In genomic region chr2:213149332-213149875, GRCh38 we compare ENCODE assay signal across 10 cellular contexts. TPM values are rescaled to one million over a fixed set of nuclear protein-coding genes. Genes with fewer than 3 reads are reported as not detected.
A peak's percentile ranks its signal among the peaks of the same experiment; 100 is the strongest.
DNase-seq lines count a peak whose midpoint lies in the region; ATAC-seq and TF ChIP-seq lines count a peak whose summit lies in the region.
"Had no signal": no experiment of that assay in that cellular context is flagged by ENCODE, and none has a peak within 500 bp of the region (broad histone marks: within the 10 kb centered on the region; RNA-seq: fewer than 3 reads in every experiment).

No MANE protein-coding gene starts in this region.

- peaks cover 5% of the 10 kb centered on the region for H3K4me1 ChIP-seq in iPS-15b (ENCODE audit: control insufficient read depth, insufficient read depth, low read length)

- H3K4me3 Mint-ChIP-seq in HFFc6: peak overlapping the region; percentile 93
- H3K4me3 Mint-ChIP-seq in activated CD4-positive, alpha-beta memory T cell treated with anti-CD3 and anti-CD28 coated beads, Interleukin-2, amount 10 ng/mL, durations not matched to agents 7 days and 5 days: peak overlapping the region; percentile 79
- peak overlapping the region; percentile 94 to 97 for H3K4me3 Mint-ChIP-seq in stimulated activated naive CD8-positive, alpha-beta T cell treated with anti-CD3 and anti-CD28 coated beads, Interleukin-15, amount 100 ng/mL, for 72 hours

- POLR2A ChIA-PET in activated CD4-positive, alpha-beta memory T cell treated with anti-CD3 and anti-CD28 coated beads, Interleukin-2, amount 10 ng/mL, durations not matched to agents 7 days and 5 days (lab: Charles Lee): interaction anchor here (2.6 to 2.9 kb wide), 2 partner anchors 132 to 134 kb away, joined by 6 read pairs; no protein-coding TSS in a partner anchor

- H3K36me3 ChIP-seq in iPS-15b (ENCODE audit: control insufficient read depth, insufficient read depth, low read length): no peaks in the 10 kb centered on the region
- H3K36me3 ChIP-seq: neutrophil had no signal

- H3K4me3 ChIP-seq in iPS-15b (ENCODE audit: low read depth, low read length): peak overlapping the region; percentile 95

- H3K27me3 ChIP-seq in iPS-15b (ENCODE audit: control insufficient read depth, insufficient read depth, low read length): peaks cover 3% of the 10 kb centered on the region

- no peaks in the 10 kb centered on the region for H3K9me3 ChIP-seq in iPS-15b (ENCODE audit: control insufficient read depth, insufficient read depth, low read length)
- H3K9me3 ChIP-seq: neutrophil had no signal

- no peaks in the 10 kb centered on the region for H3K9me3 Mint-ChIP-seq in HFFc6
- H3K9me3 Mint-ChIP-seq in activated CD4-positive, alpha-beta memory T cell treated with anti-CD3 and anti-CD28 coated beads, Interleukin-2, amount 10 ng/mL, durations not matched to agents 7 days and 5 days: no peaks in the 10 kb centered on the region
- no peaks in the 10 kb centered on the region for H3K9me3 Mint-ChIP-seq in stimulated activated naive CD8-positive, alpha-beta T cell treated with anti-CD3 and anti-CD28 coated beads, Interleukin-15, amount 100 ng/mL, for 72 hours

- no peaks in the 10 kb centered on the region; the same call in 1 of the 2 replicates for H3K36me3 Mint-ChIP-seq in HFFc6 (ENCODE audit: low read depth)
- peaks cover 3% of the 10 kb centered on the region for H3K36me3 Mint-ChIP-seq in activated CD4-positive, alpha-beta memory T cell treated with anti-CD3 and anti-CD28 coated beads, Interleukin-2, amount 10 ng/mL, durations not matched to agents 7 days and 5 days (ENCODE audit: low read depth)

- H3K27me3 Mint-ChIP-seq in HFFc6 (ENCODE audit: insufficient read depth): peaks cover 2% of the 10 kb centered on the region; the same call in 1 of the 2 replicates
- peaks cover 45% of the 10 kb centered on the region for H3K27me3 Mint-ChIP-seq in activated CD4-positive, alpha-beta memory T cell treated with anti-CD3 and anti-CD28 coated beads, Interleukin-2, amount 10 ng/mL, durations not matched to agents 7 days and 5 days
- H3K27me3 Mint-ChIP-seq in stimulated activated naive CD8-positive, alpha-beta T cell treated with anti-CD3 and anti-CD28 coated beads, Interleukin-15, amount 100 ng/mL, for 72 hours: peaks cover 35% of the 10 kb centered on the region

- no peak for ATAC-seq in stimulated activated naive CD8-positive, alpha-beta T cell treated with anti-CD3 and anti-CD28 coated beads, Interleukin-15, amount 100 ng/mL, for 72 hours
- ATAC-seq in GM19397 (IDR thresholded peaks at IDR 0.05; ENCODE audit: unreplicated experiment): no peak
- ATAC-seq in HG02763 (IDR thresholded peaks at IDR 0.05; ENCODE audit: unreplicated experiment): no peak

- H3K27ac Mint-ChIP-seq in HFFc6: peak overlapping the region; percentile 94
- H3K27ac Mint-ChIP-seq in activated CD4-positive, alpha-beta memory T cell treated with anti-CD3 and anti-CD28 coated beads, Interleukin-2, amount 10 ng/mL, durations not matched to agents 7 days and 5 days: peak overlapping the region; percentile 40
- H3K27ac Mint-ChIP-seq in stimulated activated naive CD8-positive, alpha-beta T cell treated with anti-CD3 and anti-CD28 coated beads, Interleukin-15, amount 100 ng/mL, for 72 hours: peak overlapping the region; percentile 36 to 92

- no peak overlapping the region for H3K9ac ChIP-seq in iPS-15b (ENCODE audit: low read depth, low read length)

- TF ChIP-seq CTCF in HFFc6 (IDR thresholded peaks at IDR 0.05): peak; percentile 40; the same call in 1 of the 2 replicates

- CTCF ChIA-PET in activated CD4-positive, alpha-beta memory T cell treated with anti-CD3 and anti-CD28 coated beads, Interleukin-2, amount 10 ng/mL, durations not matched to agents 7 days and 5 days (lab: Charles Lee): interaction anchor here (0.6 to 1.1 kb wide), 2 partner anchors 280 to 372 kb away, joined by 3 read pairs; no protein-coding TSS in a partner anchor

- DNase-seq in HFFc6: no peak
- DNase-seq in activated CD4-positive, alpha-beta memory T cell treated with anti-CD3 and anti-CD28 coated beads, Interleukin-2, amount 10 ng/mL, durations not matched to agents 7 days and 5 days: no peak
- DNase-seq in stimulated activated naive CD8-positive, alpha-beta T cell treated with anti-CD3 and anti-CD28 coated beads, Interleukin-15, amount 100 ng/mL, for 72 hours: no peak
- DNase-seq in NCI-H446 (lab: John Stamatoyannopoulos, UW): no peak
- DNase-seq in AG08396 (ENCODE audit: low spot score): no peak
- DNase-seq: NCI-H1092 treated with DMSO at 0.1 percent for 48 hours had no signal

- H3K4me1 Mint-ChIP-seq in HFFc6 (ENCODE audit: low read depth): peaks cover 51% of the 10 kb centered on the region
- peaks cover 30% of the 10 kb centered on the region for H3K4me1 Mint-ChIP-seq in activated CD4-positive, alpha-beta memory T cell treated with anti-CD3 and anti-CD28 coated beads, Interleukin-2, amount 10 ng/mL, durations not matched to agents 7 days and 5 days
- H3K4me1 Mint-ChIP-seq in stimulated activated naive CD8-positive, alpha-beta T cell treated with anti-CD3 and anti-CD28 coated beads, Interleukin-15, amount 100 ng/mL, for 72 hours: peaks cover 29% of the 10 kb centered on the region

RNA-seq across cellular contexts. Expression of gene IKZF2, which starts 2.0 kb away (rescaled TPM):
- 10 to 100 TPM in 3 of 6 experiments, 1 to 10 TPM in 3; 6.5 to 12.3 (median 10.2) TPM for total RNA-seq in HFFc6 (2021; fragmentation: NEBNext Ultra II Directional; extraction: Animal tissue kit (Norgen Biotek cat#: 25700))
- 1 to 10 TPM; 4.2 to 6.0 TPM for total RNA-seq in activated CD4-positive, alpha-beta memory T cell treated with anti-CD3 and anti-CD28 coated beads, Interleukin-2, amount 10 ng/mL, durations not matched to agents 7 days and 5 days

Comparison
In these comparisons a context has a peak if more than half of its experiments do, and no peak if none do; other contexts are left out.
1. H3K27ac Mint-ChIP-seq: peak in every context shown above with its lines; median percentile 94 in HFFc6; 64 in stimulated activated naive CD8-positive, alpha-beta T cell treated with anti-CD3 and anti-CD28 coated beads, Interleukin-15, amount 100 ng/mL, for 72 hours; 40 in activated CD4-positive, alpha-beta memory T cell treated with anti-CD3 and anti-CD28 coated beads, Interleukin-2, amount 10 ng/mL, durations not matched to agents 7 days and 5 days.